8 cellular contexts compared by ENCODE assay signal in the genomic region with DNA sequence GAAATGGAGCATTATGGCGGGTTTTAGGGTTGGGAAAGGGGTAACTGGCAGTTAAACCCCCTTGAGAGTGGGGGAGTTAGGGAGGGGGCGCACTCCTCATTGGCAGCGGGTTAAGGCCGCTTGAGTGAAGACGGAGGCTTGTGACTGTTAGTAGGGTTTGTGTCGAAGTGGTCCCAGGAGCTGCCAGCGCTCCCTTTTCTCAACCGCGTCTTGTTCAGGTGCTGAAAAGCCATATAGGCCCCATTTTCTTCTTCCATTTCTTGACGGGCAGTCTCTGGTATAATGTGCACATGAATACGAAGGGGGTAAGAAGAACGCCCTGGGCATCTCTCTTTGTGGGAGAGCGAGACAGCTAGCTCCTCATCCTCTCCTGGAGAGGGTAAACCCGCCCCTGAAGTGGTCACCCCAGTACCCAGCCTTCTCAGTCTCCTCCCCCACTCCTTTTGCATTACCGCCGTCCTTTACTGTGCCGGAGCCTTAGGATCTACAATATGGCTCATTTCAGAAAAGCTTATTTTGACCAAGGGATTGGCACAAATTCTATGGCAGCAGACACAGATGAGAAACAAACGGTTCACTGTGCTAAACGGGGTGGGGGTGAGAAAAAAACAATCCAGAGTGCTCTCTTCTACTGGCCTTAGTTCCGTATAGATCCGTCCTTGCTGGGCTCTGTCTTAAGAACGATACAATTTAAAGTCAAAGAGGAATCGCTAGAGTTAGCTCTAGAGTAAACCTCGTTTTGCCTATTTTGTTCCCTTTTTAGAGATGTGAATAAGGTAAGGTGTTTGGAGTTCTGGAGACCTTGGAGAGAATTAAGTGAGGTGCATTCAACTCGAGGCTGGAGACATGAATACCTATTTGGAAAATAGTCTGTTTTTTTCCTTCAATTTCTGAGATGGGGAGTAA. TPM values are rescaled to one million over a fixed set of nuclear protein-coding genes. Genes with fewer than 3 reads are reported as not detected.
DNase-seq lines count a peak whose midpoint lies in the region; ATAC-seq, FAIRE-seq and TF ChIP-seq lines count a peak whose summit lies in the region.

No MANE protein-coding gene starts in this region.

- no peak for TF ChIP-seq EP300 in A549 (IDR thresholded peaks at IDR 0.05)

- WGBS in A549 (ENCODE audit: missing lambda C conversion rate), result under 1% methylated on average over 25 of the region's 25 CpGs

- no peak for TF ChIP-seq RAD21 in A549 (conservative IDR thresholded peaks at IDR 0.05 in 1 of 2, IDR thresholded peaks at IDR 0.05 in 1 of 2)

- no peak for TF ChIP-seq POLR2A in A549 (IDR thresholded peaks at IDR 0.05; ENCODE audit: low read length)
- TF ChIP-seq POLR2A in GM18951 (IDR thresholded peaks at IDR 0.05; ENCODE audit: extremely low read depth, insufficient read depth, insufficient read length), result peak; percentile 60
- peak; percentile 85 for TF ChIP-seq POLR2A in erythroblast (IDR thresholded peaks at IDR 0.05; ENCODE audit: low read length)

- H3K36me3 ChIP-seq in muscle layer of colon (ENCODE audit: insufficient read depth, low read length), result no peaks in the 10 kb centered on the region

- peaks cover 49% of the 10 kb centered on the region for H3K4me1 ChIP-seq in A549
- H3K4me1 ChIP-seq in muscle layer of colon (ENCODE audit: insufficient read depth, low read length), result peaks cover 26% of the 10 kb centered on the region

- no peaks in the 10 kb centered on the region for H3K27me3 ChIP-seq in muscle layer of colon (ENCODE audit: control insufficient read depth in 1 of 2, insufficient read depth in 2 of 2, low read length in 2 of 2)

- in situ Hi-C loops in GM18951 (cut with MboI; ENCODE audit: low sequenced_read_pairs, unreplicated experiment), result no loop called here

- CTCF ChIA-PET in A549 (lab: Yijun Ruan, JAX), result interaction anchor here (0.8 to 3.1 kb wide), 6 partner anchors 10 to 57 kb away, joined by 3 to 13 read pairs (median 4); no protein-coding TSS in a partner anchor

- peak overlapping the region; percentile 95 for H3K9ac ChIP-seq in muscle layer of colon (ENCODE audit: low read length)

- peak; percentile 35 to 58 for DNase-seq in A549 (ENCODE audit: low read depth in 1 of 2, low spot score in 1 of 2)
- peak; percentile 59 to 72 for DNase-seq in NCI-H524 (lab: John Stamatoyannopoulos, UW)
- peak; percentile 77 for DNase-seq in activated CD8-positive, alpha-beta memory T cell treated with anti-CD3 and anti-CD28 coated beads, Interleukin-2, amount 50 U/mL, for 48 hours
- peak; percentile 81 to 84 for DNase-seq in erythroblast (lab: John Stamatoyannopoulos, UW)
- peak; percentile 58 for DNase-seq in stimulated activated naive CD8-positive, alpha-beta T cell treated with anti-CD3 and anti-CD28 coated beads, Interleukin-15, Interleukin-2, amounts not matched to agents 100 U/mL and 50 U/mL, for 24 hours
- no peak for DNase-seq in NCI-H2196 treated with DMSO at 0.1 percent for 48 hours (lab: John Stamatoyannopoulos, UW; ENCODE audit: unreplicated experiment)

- TF ChIP-seq CTCF in A549 (IDR thresholded peaks at IDR 0.05), result no peak

- peak in 1 of 2 experiments; percentile 15; a peak in 3 of 6 replicates for ATAC-seq in A549
- ATAC-seq in stimulated activated naive CD8-positive, alpha-beta T cell treated with anti-CD3 and anti-CD28 coated beads, Interleukin-15, Interleukin-2, amounts not matched to agents 100 U/mL and 50 U/mL, for 24 hours, result peak; percentile 7

- no peak for FAIRE-seq in A549 (lab: Jason Lieb, UNC)

- H3K4me3 ChIP-seq in A549 (peak overlapping the region; percentile 90), muscle layer of colon (ENCODE audit: low read depth in 1 of 2, low read length in 2 of 2) (peak overlapping the region; percentile 88 to 92)

- H3K4me2 ChIP-seq in A549, result peak overlapping the region; percentile 90

- no peaks in the 10 kb centered on the region for H3K9me3 ChIP-seq in A549
- no peaks in the 10 kb centered on the region for H3K9me3 ChIP-seq in muscle layer of colon (ENCODE audit: low read length)

- H3K27ac ChIP-seq in A549 (peak overlapping the region; percentile 99 to 100), muscle layer of colon (ENCODE audit: low read depth, low read length) (peak overlapping the region; percentile 97)

- POLR2A ChIA-PET in A549 (lab: Yijun Ruan, JAX), result interaction anchor here (10.5 kb wide), 1 partner anchor 32 kb away, joined by 132 read pairs; no protein-coding TSS in a partner anchor

TF ChIP-seq in A549, 52 proteins besides CTCF, POLR2A, EP300 and RAD21:
- no peak for TF ChIP-seq RARB (CRISPR knock-in tag; IDR thresholded peaks at IDR 0.05)
- TF ChIP-seq TFCP2L1 (CRISPR knock-in tag; IDR thresholded peaks at IDR 0.05), result no peak
- no peak for TF ChIP-seq ZC3H11A (IDR thresholded peaks at IDR 0.05)
- TF ChIP-seq, protein P1, sequence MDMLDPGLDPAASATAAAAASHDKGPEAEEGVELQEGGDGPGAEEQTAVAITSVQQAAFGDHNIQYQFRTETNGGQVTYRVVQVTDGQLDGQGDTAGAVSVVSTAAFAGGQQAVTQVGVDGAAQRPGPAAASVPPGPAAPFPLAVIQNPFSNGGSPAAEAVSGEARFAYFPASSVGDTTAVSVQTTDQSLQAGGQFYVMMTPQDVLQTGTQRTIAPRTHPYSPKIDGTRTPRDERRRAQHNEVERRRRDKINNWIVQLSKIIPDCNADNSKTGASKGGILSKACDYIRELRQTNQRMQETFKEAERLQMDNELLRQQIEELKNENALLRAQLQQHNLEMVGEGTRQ (IDR thresholded peaks at IDR 0.05), result no peak
- no peak for TF ChIP-seq POLR2AphosphoS2 (conservative IDR thresholded peaks at IDR 0.05; ENCODE audit: low read length)
- no peak for TF ChIP-seq FOXS1 (CRISPR knock-in tag; IDR thresholded peaks at IDR 0.05)
- TF ChIP-seq MAZ (IDR thresholded peaks at IDR 0.05; ENCODE audit: borderline replicate concordance, low read depth, low read length), result no peak
- TF ChIP-seq HDAC2 (IDR thresholded peaks at IDR 0.05), result no peak
- TF ChIP-seq ELK1 (IDR thresholded peaks at IDR 0.05; ENCODE audit: low read depth, low read length), result no peak

RNA-seq across cellular contexts. Expression of gene KMT2E, which starts 1.0 kb away (rescaled TPM):
- polyA plus RNA-seq in A549 (2011; rRNA removed) (9.4 and 30.2 TPM in 2 replicates), A549 (2017; fragmentation: RNase III; extraction: RNeasy Plus Mini Kit Qiagen cat#74134 plus additional on column Dnase treatment) (17.2 to 23.4 TPM (median 19.3 TPM) in 3 replicates)
- polyA plus RNA-seq in A549 (2012; cell fraction: cytosol; rRNA removed), result 3.6 and 4.6 TPM in 2 replicates
- 4.9 and 13.6 TPM in 2 replicates for polyA plus RNA-seq in A549 (2012; cell fraction: nucleus; rRNA removed)
- polyA minus RNA-seq in A549 (2011; rRNA and poly(A)+ RNA removed), result 56.7 and 57.6 TPM in 2 replicates
